Comparison of ENCODE assay signal across 8 cellular contexts in the genomic region with DNA sequence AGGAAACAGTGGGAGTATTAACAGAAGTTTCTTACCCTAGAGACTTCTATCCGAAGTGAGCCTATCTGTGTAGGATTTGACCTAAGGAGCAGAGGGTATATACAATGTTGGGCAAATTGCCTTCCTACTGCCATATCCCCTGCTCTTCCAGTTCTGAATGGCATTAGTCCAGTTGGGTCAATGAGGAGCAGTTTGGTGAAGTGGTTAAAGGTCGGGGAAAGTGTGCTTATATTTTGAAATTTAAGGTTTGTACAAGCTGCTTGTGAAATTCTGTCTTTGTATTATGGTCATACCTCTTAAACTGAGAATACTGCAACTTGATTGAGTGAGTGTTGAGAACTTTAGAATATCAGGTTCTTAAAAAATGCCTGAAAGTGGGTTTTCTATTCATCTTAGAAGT. TPM values are rescaled to one million over a fixed set of nuclear protein-coding genes. Genes with fewer than 3 reads are reported as not detected.
A peak's percentile ranks its signal among the peaks of the same experiment; 100 is the strongest.
DNase-seq lines count a peak whose midpoint lies in the region; ATAC-seq and TF ChIP-seq lines count a peak whose summit lies in the region.

No MANE protein-coding gene starts in this region.

- POLR2A ChIA-PET in activated CD4-positive, alpha-beta memory T cell treated with anti-CD3 and anti-CD28 coated beads for 36 hours (lab: Charles Lee): interaction anchor here (1.5 to 3.8 kb wide), 5 partner anchors 10 to 316 kb away, joined by 5 to 72 read pairs (median 13); partner anchors contain the start of genes CHEK1, HYLS1 and STT3A

- peak overlapping the region; percentile 91 to 99 for H3K4me3 Mint-ChIP-seq in activated T-cell treated with anti-CD3 and anti-CD28 coated beads, Interleukin-2, amount 50 U/mL, for 72 hours
- H3K4me3 Mint-ChIP-seq in activated CD4-positive, alpha-beta memory T cell treated with anti-CD3 and anti-CD28 coated beads for 36 hours: peak overlapping the region; percentile 92
- peak overlapping the region; percentile 86 to 95 (median 90) for H3K4me3 Mint-ChIP-seq in immature natural killer cell

- DNase-seq in activated T-cell treated with anti-CD3 and anti-CD28 coated beads, Interleukin-2, amount 50 U/mL, for 72 hours: no peak
- DNase-seq in activated T-cell treated with anti-CD3 and anti-CD28 coated beads for 4 hours (no peak), immature natural killer cell (no peak), stomach (no peak), GM10266 (ENCODE audit: extremely low spot score) (no peak), thyroid gland (no peak), NOMO-1 treated with dmso at 0.1 percent for 144 hours (lab: John Stamatoyannopoulos, UW; ENCODE audit: unreplicated experiment) (no peak)
- no peak for DNase-seq in activated CD4-positive, alpha-beta memory T cell treated with anti-CD3 and anti-CD28 coated beads for 36 hours

- H3K9me3 ChIP-seq in stomach: no peaks in the 10 kb centered on the region
- no peaks in the 10 kb centered on the region for H3K9me3 ChIP-seq in thyroid gland

- H3K4me3 ChIP-seq in stomach (peak overlapping the region in 1 of 4 donors; percentile 89), thyroid gland (replicated peaks in 1 of 3) (no peak overlapping the region)

- CTCF ChIA-PET in activated CD4-positive, alpha-beta memory T cell treated with anti-CD3 and anti-CD28 coated beads for 36 hours (lab: Charles Lee): no interaction called here

- WGBS in stomach, 5 donors: 47 to 62% (median 59%) methylated on average over 2 of the region's 2 CpGs
- WGBS in thyroid gland, 2 donors: 70 to 86% methylated on average over 2 of the region's 2 CpGs

- H3K36me3 ChIP-seq in stomach: peaks cover 25 to 37% (median 33%) of the 10 kb centered on the region in 4 donors
- peaks cover 15 to 20% of the 10 kb centered on the region in 2 donors for H3K36me3 ChIP-seq in thyroid gland

- H3K27ac ChIP-seq in stomach: peak overlapping the region in 3 of 5 donors; percentile 43 to 97 (median 93)
- H3K27ac ChIP-seq in thyroid gland: no peak overlapping the region

- no peaks in the 10 kb centered on the region for H3K27me3 ChIP-seq in stomach
- no peaks in the 10 kb centered on the region for H3K27me3 ChIP-seq in thyroid gland

- TF ChIP-seq POLR2A in stomach (IDR thresholded peaks at IDR 0.05) (no peak), thyroid gland (IDR thresholded peaks at IDR 0.05) (no peak)

- TF ChIP-seq CTCF in stomach (IDR thresholded peaks at IDR 0.05): no peak
- no peak for TF ChIP-seq CTCF in GM10266 (IDR thresholded peaks at IDR 0.05; ENCODE audit: control insufficient read depth, insufficient read depth, low read depth, missing control alignments)
- TF ChIP-seq CTCF in thyroid gland (IDR thresholded peaks at IDR 0.05): no peak

- no peaks in the 10 kb centered on the region for H3K9me3 Mint-ChIP-seq in activated T-cell treated with anti-CD3 and anti-CD28 coated beads, Interleukin-2, amount 50 U/mL, for 72 hours
- H3K9me3 Mint-ChIP-seq in activated CD4-positive, alpha-beta memory T cell treated with anti-CD3 and anti-CD28 coated beads for 36 hours: no peaks in the 10 kb centered on the region
- no peaks in the 10 kb centered on the region for H3K9me3 Mint-ChIP-seq in immature natural killer cell

- H3K4me1 Mint-ChIP-seq in activated T-cell treated with anti-CD3 and anti-CD28 coated beads, Interleukin-2, amount 50 U/mL, for 72 hours (ENCODE audit: low read depth): peaks cover 26% of the 10 kb centered on the region
- peaks cover 22% of the 10 kb centered on the region for H3K4me1 Mint-ChIP-seq in activated CD4-positive, alpha-beta memory T cell treated with anti-CD3 and anti-CD28 coated beads for 36 hours (ENCODE audit: low read depth)
- H3K4me1 Mint-ChIP-seq in immature natural killer cell: peaks cover 19 to 28% of the 10 kb centered on the region in 2 donors

- no peak for TF ChIP-seq EP300 in stomach (IDR thresholded peaks at IDR 0.05)

- no peaks in the 10 kb centered on the region for H3K27me3 Mint-ChIP-seq in activated T-cell treated with anti-CD3 and anti-CD28 coated beads, Interleukin-2, amount 50 U/mL, for 72 hours (ENCODE audit: low read depth)
- no peaks in the 10 kb centered on the region for H3K27me3 Mint-ChIP-seq in activated CD4-positive, alpha-beta memory T cell treated with anti-CD3 and anti-CD28 coated beads for 36 hours
- H3K27me3 Mint-ChIP-seq in immature natural killer cell (ENCODE audit: low read depth in 3 of 3): peaks cover 0 to 2% (median 0%) of the 10 kb centered on the region in 3 donors

- H3K36me3 Mint-ChIP-seq in activated T-cell treated with anti-CD3 and anti-CD28 coated beads, Interleukin-2, amount 50 U/mL, for 72 hours (ENCODE audit: insufficient read depth in 2 of 2): peaks cover 5 to 23% of the 10 kb centered on the region in 2 donors
- H3K36me3 Mint-ChIP-seq in activated CD4-positive, alpha-beta memory T cell treated with anti-CD3 and anti-CD28 coated beads for 36 hours: peaks cover 27% of the 10 kb centered on the region
- peaks cover 9 to 24% (median 10%) of the 10 kb centered on the region in 3 donors for H3K36me3 Mint-ChIP-seq in immature natural killer cell

- H3K27ac Mint-ChIP-seq in activated T-cell treated with anti-CD3 and anti-CD28 coated beads, Interleukin-2, amount 50 U/mL, for 72 hours: peak overlapping the region; percentile 95
- peak overlapping the region; percentile 34 for H3K27ac Mint-ChIP-seq in activated CD4-positive, alpha-beta memory T cell treated with anti-CD3 and anti-CD28 coated beads for 36 hours
- H3K27ac Mint-ChIP-seq in immature natural killer cell: peak overlapping the region in 5 of 6 donors; percentile 30 to 88 (median 60)

- intact Hi-C loops in activated CD4-positive, alpha-beta memory T cell treated with anti-CD3 and anti-CD28 coated beads for 36 hours (cut with micrococcal nuclease): loop anchor here (1.0 to 5.0 kb wide), 4 partner anchors 15 to 57 kb away; partner anchors contain the start of gene CHEK1
- intact Hi-C loops in stomach (cut with DNase I; ENCODE audit: low total_unique reads): no loop called here
- intact Hi-C loops in thyroid gland (cut with DNase I): no loop called here

- ATAC-seq in activated T-cell treated with anti-CD3 and anti-CD28 coated beads, Interleukin-2, amount 50 U/mL, for 72 hours (replicated peaks in 1 of 2): no peak

- H3K4me1 ChIP-seq in stomach: peaks cover 12 to 33% (median 20%) of the 10 kb centered on the region in 4 donors
- H3K4me1 ChIP-seq in thyroid gland: peaks cover 12 to 13% of the 10 kb centered on the region in 2 donors

RNA-seq across cellular contexts. Expression of gene EI24, which starts 1.7 kb away (rescaled TPM):
- total RNA-seq in activated T-cell treated with anti-CD3 and anti-CD28 coated beads, Interleukin-2, amount 50 U/mL, for 72 hours: 10 to 100 TPM; 27.4 to 35.6 TPM
- 10 to 100 TPM; 28.7 to 29.1 TPM for total RNA-seq in activated CD4-positive, alpha-beta memory T cell treated with anti-CD3 and anti-CD28 coated beads for 36 hours
- polyA plus RNA-seq in immature natural killer cell (10 to 100 TPM; 40.9 to 78.6 (median 57.9) TPM), stomach (10 to 100 TPM; 42.8 to 70.1 (median 61.4) TPM)
- total RNA-seq in stomach (100 to 1,000 TPM in 4 of 5 donors, 10 to 100 TPM in 1; 52.5 to 169 (median 106) TPM), thyroid gland (10 to 100 TPM; 35.7 to 75.8 (median 52.8) TPM)

RNA-seq across cellular contexts. Expression of gene STT3A, which starts 21.7 kb away (rescaled TPM):
- 100 to 1,000 TPM; 121 to 123 TPM for total RNA-seq in activated T-cell treated with anti-CD3 and anti-CD28 coated beads, Interleukin-2, amount 50 U/mL, for 72 hours
- 100 to 1,000 TPM; 121 to 132 TPM for total RNA-seq in activated CD4-positive, alpha-beta memory T cell treated with anti-CD3 and anti-CD28 coated beads for 36 hours
- polyA plus RNA-seq in immature natural killer cell (100 to 1,000 TPM in 2 of 3 donors, 10 to 100 TPM in 1; 59.3 to 109 (median 100) TPM), stomach (10 to 100 TPM; 24.3 to 35.6 (median 29.9) TPM)
- total RNA-seq in stomach (100 to 1,000 TPM in 1 of 5 donors, 10 to 100 TPM in 4; 19.4 to 113 (median 60.1) TPM), thyroid gland (100 to 1,000 TPM; 112 to 187 (median 172) TPM)

RNA-seq across cellular contexts. Expression of gene CHEK1, which starts 54.0 kb away (rescaled TPM):
- 100 to 1,000 TPM; 135 to 180 TPM for total RNA-seq in activated T-cell treated with anti-CD3 and anti-CD28 coated beads, Interleukin-2, amount 50 U/mL, for 72 hours
- total RNA-seq in activated CD4-positive, alpha-beta memory T cell treated with anti-CD3 and anti-CD28 coated beads for 36 hours: 100 to 1,000 TPM; 140 to 155 TPM
- 1 to 10 TPM; 2.0 to 2.8 (median 2.4) TPM for polyA plus RNA-seq in immature natural killer cell
- total RNA-seq in stomach: 10 to 100 TPM in 1 of 5 donors, 1 to 10 TPM in 2, under 1 TPM in 1, not detected in 1; 0.14 to 19.3 (median 1.2) TPM
- polyA plus RNA-seq in stomach: 1 to 10 TPM; 3.4 to 5.2 (median 5.2) TPM
- total RNA-seq in thyroid gland: 1 to 10 TPM in 3 of 4 donors, under 1 TPM in 1; 0.78 to 3.4 (median 1.4) TPM

Comparison
In these comparisons a context has a peak if more than half of its experiments do, and no peak if none do; other contexts are left out.
1. H3K27ac Mint-ChIP-seq: peak in every context shown above with its lines; median percentile 95 in activated T-cell treated with anti-CD3 and anti-CD28 coated beads, Interleukin-2, amount 50 U/mL, for 72 hours; 60 in immature natural killer cell; 34 in activated CD4-positive, alpha-beta memory T cell treated with anti-CD3 and anti-CD28 coated beads for 36 hours.
2. H3K27ac ChIP-seq: peak in stomach (3 of 5); none in thyroid gland (0 of 3).
3. RNA of gene CHEK1, which starts 54.0 kb away (total RNA-seq): 135 to 180 TPM in activated T-cell treated with anti-CD3 and anti-CD28 coated beads, Interleukin-2, amount 50 U/mL, for 72 hours and 140 to 155 TPM in activated CD4-positive, alpha-beta memory T cell treated with anti-CD3 and anti-CD28 coated beads for 36 hours; 0.78 to 3.4 TPM in thyroid gland and 0.14 to 19.3 TPM in stomach; every median in the first group is over 4 times any median in the second.
4. Peak in every context shown above with its lines, with median percentiles within 50 percentile points of each other: H3K4me3 Mint-ChIP-seq.